ENCODE assay signal across 12 cellular contexts in genomic region chr1:165738794-165739193, GRCh38. TPM values are rescaled to one million over a fixed set of nuclear protein-coding genes. Genes with fewer than 3 reads are reported as not detected.
DNase-seq lines count a peak whose midpoint lies in the region; ATAC-seq and TF ChIP-seq lines count a peak whose summit lies in the region.
"Had no signal": no experiment of that assay in that cellular context is flagged by ENCODE, and none has a peak within 500 bp of the region (broad histone marks: within the 10 kb centered on the region; RNA-seq: fewer than 3 reads in every experiment).

No MANE protein-coding gene starts in this region.

- POLR2A ChIA-PET in activated CD4-positive, alpha-beta T cell treated with anti-CD3 and anti-CD28 coated beads for 36 hours (lab: Charles Lee): interaction anchor here (0.7 kb wide), 1 partner anchor 35 kb away, joined by 3 read pairs; no protein-coding TSS in a partner anchor

- in situ Hi-C loops in GM13976 (cut with MboI; ENCODE audit: low sequenced_read_pairs, unreplicated experiment): no loop called here

- intact Hi-C loops in sciatic nerve (cut with DNase I): no loop called here
- intact Hi-C loops in activated CD4-positive, alpha-beta T cell treated with anti-CD3 and anti-CD28 coated beads for 36 hours (cut with DNase I, micrococcal nuclease): no loop called here

- peaks cover 7% of the 10 kb centered on the region for H3K4me1 Mint-ChIP-seq in activated T-cell treated with anti-CD3 and anti-CD28 coated beads, Interleukin-2, amount 50 U/mL, for 24 hours (ENCODE audit: low read depth)
- H3K4me1 Mint-ChIP-seq in activated CD4-positive, alpha-beta T cell treated with anti-CD3 and anti-CD28 coated beads for 36 hours: no peaks in the 10 kb centered on the region

- no peaks in the 10 kb centered on the region for H3K9me3 Mint-ChIP-seq in activated T-cell treated with anti-CD3 and anti-CD28 coated beads, Interleukin-2, amount 50 U/mL, for 24 hours
- no peaks in the 10 kb centered on the region for H3K9me3 Mint-ChIP-seq in activated CD4-positive, alpha-beta T cell treated with anti-CD3 and anti-CD28 coated beads for 36 hours (ENCODE audit: low read depth)
- H3K9me3 Mint-ChIP-seq: activated T-helper 17 cell treated with anti-CD3 and anti-CD28 coated beads, Interleukin-2, amount 50 U/mL, for 72 hours; T-helper 2 cell treated with Interferon-gamma antibody and Interleukin-4, amounts not matched to agents 5 μg/mL and 100 μg/mL, for 36 hours had no signal

- H3K27me3 Mint-ChIP-seq in activated T-cell treated with anti-CD3 and anti-CD28 coated beads, Interleukin-2, amount 50 U/mL, for 24 hours: no peaks in the 10 kb centered on the region
- no peaks in the 10 kb centered on the region for H3K27me3 Mint-ChIP-seq in activated CD4-positive, alpha-beta T cell treated with anti-CD3 and anti-CD28 coated beads for 36 hours
- H3K27me3 Mint-ChIP-seq: activated T-helper 17 cell treated with anti-CD3 and anti-CD28 coated beads, Interleukin-2, amount 50 U/mL, for 72 hours had no signal

- no peak overlapping the region for H3K27ac Mint-ChIP-seq in activated T-cell treated with anti-CD3 and anti-CD28 coated beads, Interleukin-2, amount 50 U/mL, for 24 hours
- no peak overlapping the region for H3K27ac Mint-ChIP-seq in activated CD4-positive, alpha-beta T cell treated with anti-CD3 and anti-CD28 coated beads for 36 hours
- H3K27ac Mint-ChIP-seq: activated T-helper 17 cell treated with anti-CD3 and anti-CD28 coated beads, Interleukin-2, amount 50 U/mL, for 72 hours; T-helper 2 cell treated with Interferon-gamma antibody and Interleukin-4, amounts not matched to agents 5 μg/mL and 100 μg/mL, for 36 hours had no signal

- ATAC-seq in GM21367 (IDR thresholded peaks at IDR 0.05; ENCODE audit: unreplicated experiment) (peak; percentile 98), HG03064 (IDR thresholded peaks at IDR 0.05; ENCODE audit: low read depth, unreplicated experiment) (peak; percentile 98), sciatic nerve (no peak)
- no peak for ATAC-seq in activated CD4-positive, alpha-beta T cell treated with anti-CD3 and anti-CD28 coated beads for 36 hours
- ATAC-seq: activated T-helper 17 cell treated with anti-CD3 and anti-CD28 coated beads, Interleukin-2, amount 50 U/mL, for 72 hours had no signal

- H3K4me3 Mint-ChIP-seq in activated T-cell treated with anti-CD3 and anti-CD28 coated beads, Interleukin-2, amount 50 U/mL, for 24 hours: no peak overlapping the region
- no peak overlapping the region for H3K4me3 Mint-ChIP-seq in activated CD4-positive, alpha-beta T cell treated with anti-CD3 and anti-CD28 coated beads for 36 hours
- H3K4me3 Mint-ChIP-seq: activated T-helper 17 cell treated with anti-CD3 and anti-CD28 coated beads, Interleukin-2, amount 50 U/mL, for 72 hours; T-helper 2 cell treated with Interferon-gamma antibody and Interleukin-4, amounts not matched to agents 5 μg/mL and 100 μg/mL, for 36 hours had no signal

- no peak for TF ChIP-seq CTCF in GM13976 (IDR thresholded peaks at IDR 0.05; ENCODE audit: borderline replicate concordance, control extremely low read depth, extremely low read depth, insufficient read depth, missing control alignments)

- CTCF ChIA-PET in activated CD4-positive, alpha-beta T cell treated with anti-CD3 and anti-CD28 coated beads for 36 hours (lab: Charles Lee): interaction anchor here (0.6 to 1.1 kb wide), 6 partner anchors 18 to 200 kb away, joined by 3 read pairs; no protein-coding TSS in a partner anchor

- DNase-seq in GM13976 (ENCODE audit: low spot score) (peak; percentile 29), NCI-H510A treated with DMSO at 0.1 percent for 48 hours (lab: John Stamatoyannopoulos, UW) (peak; percentile 63), HK-2 (ENCODE audit: unreplicated experiment) (no peak), sciatic nerve (ENCODE audit: low spot score) (no peak)
- no peak for DNase-seq in activated T-cell treated with anti-CD3 and anti-CD28 coated beads, Interleukin-2, amount 50 U/mL, for 24 hours
- DNase-seq in activated CD4-positive, alpha-beta T cell treated with anti-CD3 and anti-CD28 coated beads for 36 hours: no peak
- DNase-seq: NCI-H524; stimulated activated CD4-positive, alpha-beta T cell treated with anti-CD3 and anti-CD28 coated beads, Interleukin-15, amount 100 ng/mL, for 24 hours had no signal

- H3K36me3 Mint-ChIP-seq in activated T-cell treated with anti-CD3 and anti-CD28 coated beads, Interleukin-2, amount 50 U/mL, for 24 hours (ENCODE audit: low read depth): peaks cover 88% of the 10 kb centered on the region
- H3K36me3 Mint-ChIP-seq in activated CD4-positive, alpha-beta T cell treated with anti-CD3 and anti-CD28 coated beads for 36 hours (ENCODE audit: low read depth): peaks cover 33% of the 10 kb centered on the region

RNA-seq across cellular contexts. Expression of gene TMCO1, which starts 29.9 kb away (rescaled TPM):
- 55.1 TPM for total RNA-seq in sciatic nerve
- 10 to 100 TPM; 57.7 to 70.5 TPM for total RNA-seq in activated CD4-positive, alpha-beta T cell treated with anti-CD3 and anti-CD28 coated beads for 36 hours

RNA-seq across cellular contexts. Expression of gene ALDH9A1, which starts 40.4 kb away (rescaled TPM):
- total RNA-seq in sciatic nerve: 61.1 TPM
- total RNA-seq in activated CD4-positive, alpha-beta T cell treated with anti-CD3 and anti-CD28 coated beads for 36 hours: 10 to 100 TPM; 29.0 to 37.6 TPM

Comparison
In these comparisons a context has a peak if more than half of its experiments do, and no peak if none do; other contexts are left out.
1. DNase-seq: peak in GM13976 (single experiment) and NCI-H510A treated with DMSO at 0.1 percent for 48 hours (single experiment); none in activated T-cell treated with anti-CD3 and anti-CD28 coated beads, Interleukin-2, amount 50 U/mL, for 24 hours (single experiment), HK-2 (single experiment), sciatic nerve (single experiment) and activated CD4-positive, alpha-beta T cell treated with anti-CD3 and anti-CD28 coated beads for 36 hours (single experiment).
2. ATAC-seq: peak in GM21367 (single experiment) and HG03064 (single experiment); none in sciatic nerve (single experiment) and activated CD4-positive, alpha-beta T cell treated with anti-CD3 and anti-CD28 coated beads for 36 hours (single experiment).